9 cellular contexts compared by ENCODE assay signal in genomic region chr19:8367327-8368001, GRCh38. TPM values are rescaled to one million over a fixed set of nuclear protein-coding genes. Genes with fewer than 3 reads are reported as not detected.
DNase-seq lines count a peak whose midpoint lies in the region; ATAC-seq and TF ChIP-seq lines count a peak whose summit lies in the region.
"Had no signal": no experiment of that assay in that cellular context is flagged by ENCODE, and none has a peak within 500 bp of the region (broad histone marks: within the 10 kb centered on the region; RNA-seq: fewer than 3 reads in every experiment).

No MANE protein-coding gene starts in this region.

- H3K27ac ChIP-seq in neuronal stem cell (replicated peaks; ENCODE audit: low read length): no peak overlapping the region

- peak overlapping the region; percentile 3 for H3K23ac ChIP-seq in neuronal stem cell (ENCODE audit: low read depth, low read length, poor library complexity)

- no peak for TF ChIP-seq CTCF in fibroblast of villous mesenchyme (IDR thresholded peaks at IDR 0.05; ENCODE audit: insufficient read depth, low read depth, low read length)

- H3K4me1 ChIP-seq in neuronal stem cell (ENCODE audit: control insufficient read depth in 2 of 2, insufficient read depth in 1 of 2, low read depth in 1 of 2, low read length in 2 of 2): peaks cover 14 to 18% of the 10 kb centered on the region in 2 donors

- H3K9ac ChIP-seq in neuronal stem cell (ENCODE audit: low read depth, low read length, poor library complexity): peak overlapping the region; percentile 30

- ATAC-seq in GM18498 (IDR thresholded peaks at IDR 0.05; ENCODE audit: unreplicated experiment): no peak
- no peak for ATAC-seq in GM21576 (IDR thresholded peaks at IDR 0.05; ENCODE audit: unreplicated experiment)

- H3K27me3 ChIP-seq in neuronal stem cell (ENCODE audit: control insufficient read depth in 3 of 3, insufficient read depth in 3 of 3, low read depth in 1 of 3, low read length in 3 of 3): peaks cover 0 to 23% (median 21%) of the 10 kb centered on the region in 3 experiments

- no CpG with 5 or more reads among the region's 23 CpGs for WGBS in neuronal stem cell (ENCODE audit: extremely low coverage in 2 of 2, insufficient read length in 2 of 2, insufficient replicate concordance in 1 of 2), 2 donors

- peaks cover 2% of the 10 kb centered on the region for H3K79me1 ChIP-seq in neuronal stem cell (ENCODE audit: low read depth, low read length)

- peak overlapping the region; percentile 97 for H3K18ac ChIP-seq in neuronal stem cell (ENCODE audit: low read length)

- H3K4me3 ChIP-seq in fibroblast of villous mesenchyme (ENCODE audit: low read depth, low read length): peak overlapping the region; percentile 48
- no peak overlapping the region for H3K4me3 ChIP-seq in neuronal stem cell (ENCODE audit: low read length in 2 of 2)

- H3K4ac ChIP-seq in neuronal stem cell (ENCODE audit: low read length): no peak overlapping the region

- H3K9me3 ChIP-seq in neuronal stem cell (replicated peaks in 1 of 2; ENCODE audit: control insufficient read depth in 2 of 2, insufficient read depth in 1 of 2, low read depth in 1 of 2, low read length in 2 of 2): peaks cover 0 to 2% of the 10 kb centered on the region in 2 donors

- H2AK5ac ChIP-seq in neuronal stem cell (ENCODE audit: low read depth, low read length): no peak overlapping the region

- peak overlapping the region; percentile 26 for H3K4me2 ChIP-seq in neuronal stem cell (ENCODE audit: insufficient read depth, low read length, poor library complexity, severe bottlenecking)

- no peak overlapping the region for H4K91ac ChIP-seq in neuronal stem cell (ENCODE audit: low read depth, low read length, poor library complexity)

- H4K8ac ChIP-seq in neuronal stem cell (ENCODE audit: low read depth, low read length): no peak overlapping the region

- DNase-seq in NCI-H1417 (lab: John Stamatoyannopoulos, UW) (peak; percentile 10 to 62 (median 20)), NCI-H1417 treated with DMSO at 0.1 percent for 48 hours (lab: John Stamatoyannopoulos, UW) (no peak), SW480 (ENCODE audit: low spot score) (peak; percentile 80), fibroblast of villous mesenchyme (ENCODE audit: low read depth) (peak; percentile 99), neuronal stem cell (ENCODE audit: low spot score) (peak; percentile 33)
- no peak for DNase-seq in activated CD4-positive, CD25-positive, alpha-beta regulatory T cell treated with anti-CD3 and anti-CD28 coated beads, Interleukin-2, amount 50 U/mL, for 72 hours
- DNase-seq: CD4-positive, CD25-positive, alpha-beta regulatory T cell had no signal

- H2AFZ ChIP-seq in neuronal stem cell (ENCODE audit: low read length): peak overlapping the region; percentile 42

- H3K36me3 ChIP-seq in neuronal stem cell (replicated peaks in 1 of 2; ENCODE audit: control insufficient read depth in 2 of 2, insufficient read depth in 2 of 2, low read length in 2 of 2): peaks cover 0 to 2% of the 10 kb centered on the region in 2 donors

- H2BK5ac ChIP-seq in neuronal stem cell (ENCODE audit: low read length): no peak overlapping the region

- H2BK120ac ChIP-seq in neuronal stem cell (ENCODE audit: low read depth, low read length): no peak overlapping the region

- peak overlapping the region; percentile 69 for H2BK15ac ChIP-seq in neuronal stem cell (ENCODE audit: low read length)

- H2BK12ac ChIP-seq in neuronal stem cell (ENCODE audit: low read length): peak overlapping the region; percentile 75

- H3K14ac ChIP-seq in neuronal stem cell (ENCODE audit: low read length): peak overlapping the region; percentile 21

RNA-seq across cellular contexts. Expression of gene ANGPTL4, which starts 3.5 kb away (rescaled TPM):
- total RNA-seq in fibroblast of villous mesenchyme: 0.64 and 1.3 TPM in 2 replicates
- polyA plus RNA-seq in neuronal stem cell (2013, experiment 1 of 2): 2.7 TPM
- 3.0 TPM for polyA plus RNA-seq in neuronal stem cell (2013, experiment 2 of 2)
- total RNA-seq: CD4-positive, CD25-positive, alpha-beta regulatory T cell had no signal
- polyA plus RNA-seq: CD4-positive, CD25-positive, alpha-beta regulatory T cell had no signal

RNA-seq across cellular contexts. Expression of gene RAB11B, which starts 22.7 kb away (rescaled TPM):
- 27.6 and 27.7 TPM in 2 replicates for total RNA-seq in fibroblast of villous mesenchyme
- 104 TPM for polyA plus RNA-seq in neuronal stem cell (2013, experiment 1 of 2)
- 102 TPM for polyA plus RNA-seq in neuronal stem cell (2013, experiment 2 of 2)

RNA-seq across cellular contexts. Expression of gene KANK3, which starts 24.4 kb away (rescaled TPM):
- total RNA-seq in fibroblast of villous mesenchyme: under 0.01 and 0.64 TPM in 2 replicates
- polyA plus RNA-seq in neuronal stem cell (2013, experiment 1 of 2): 0.50 TPM
- polyA plus RNA-seq in neuronal stem cell (2013, experiment 2 of 2): 0.57 TPM

RNA-seq across cellular contexts. Expression of gene MARCHF2, which starts 45.6 kb away (rescaled TPM):
- total RNA-seq in fibroblast of villous mesenchyme: 51.8 and 70.9 TPM in 2 replicates
- polyA plus RNA-seq in neuronal stem cell (2013, experiment 1 of 2): 25.7 TPM
- 24.5 TPM for polyA plus RNA-seq in neuronal stem cell (2013, experiment 2 of 2)

RNA-seq across cellular contexts. Expression of gene RPS28, which starts 46.2 kb away (rescaled TPM):
- total RNA-seq in fibroblast of villous mesenchyme: 86.4 and 117 TPM in 2 replicates
- 2,413 TPM for polyA plus RNA-seq in neuronal stem cell (2013, experiment 1 of 2)
- 2,325 TPM for polyA plus RNA-seq in neuronal stem cell (2013, experiment 2 of 2)

Comparison
In these comparisons a context has a peak if more than half of its experiments do, and no peak if none do; other contexts are left out.
1. DNase-seq: peak in NCI-H1417 (3 of 3), SW480 (single experiment), fibroblast of villous mesenchyme (single experiment) and neuronal stem cell (single experiment); none in NCI-H1417 treated with DMSO at 0.1 percent for 48 hours (single experiment) and activated CD4-positive, CD25-positive, alpha-beta regulatory T cell treated with anti-CD3 and anti-CD28 coated beads, Interleukin-2, amount 50 U/mL, for 72 hours (single experiment).